Comparison of ENCODE assay signal across 24 cellular contexts in the genomic region with DNA sequence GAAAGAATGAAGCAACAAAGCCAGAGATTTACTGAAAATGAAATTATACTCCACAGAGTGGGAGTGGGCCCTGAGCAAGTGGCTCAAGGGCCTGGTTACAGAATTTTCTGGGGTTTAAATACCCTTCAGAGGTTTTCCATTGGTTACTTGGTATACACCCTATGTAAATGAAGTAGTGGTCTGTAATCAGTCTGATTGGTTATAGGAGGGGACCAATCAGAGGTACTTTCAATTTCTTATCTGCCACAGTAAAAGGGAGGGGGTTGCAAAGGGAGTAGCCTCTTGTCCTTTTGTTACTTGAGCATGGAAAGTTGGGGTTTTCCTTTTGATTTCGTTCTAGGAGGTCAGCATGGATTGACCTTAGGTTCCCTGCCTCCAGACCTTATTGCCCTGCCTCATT.
A peak's percentile ranks its signal among the peaks of the same experiment; 100 is the strongest.
DNase-seq lines count a peak whose midpoint lies in the region; ATAC-seq and TF ChIP-seq lines count a peak whose summit lies in the region.
"Had no signal": no experiment of that assay in that cellular context is flagged by ENCODE, and none has a peak within 500 bp of the region (broad histone marks: within the 10 kb centered on the region; RNA-seq: fewer than 3 reads in every experiment).

No MANE protein-coding gene starts in this region.

- peaks cover 41% of the 10 kb centered on the region for H3K4me1 Mint-ChIP-seq in activated naive CD4-positive, alpha-beta T cell treated with anti-CD3 and anti-CD28 coated beads, Interleukin-2, amount 50 U/mL, for 24 hours
- H3K4me1 Mint-ChIP-seq in WTC11 = no peaks in the 10 kb centered on the region
- H3K4me1 Mint-ChIP-seq in naive thymus-derived CD8-positive, alpha-beta T cell = peaks cover 3 to 38% (median 28%) of the 10 kb centered on the region in 4 donors

- WGBS in IMR-90 (ENCODE audit: extremely low coverage in 2 of 2, insufficient read length in 1 of 2), 2 experiments = no CpG with 5 or more reads among the region's 1 CpG

- no peak overlapping the region for H4K8ac ChIP-seq in IMR-90 (ENCODE audit: low read depth in 2 of 2, low read length in 2 of 2)

- H3K9me3 Mint-ChIP-seq in activated naive CD4-positive, alpha-beta T cell treated with anti-CD3 and anti-CD28 coated beads, Interleukin-2, amount 50 U/mL, for 24 hours = no peaks in the 10 kb centered on the region
- no peaks in the 10 kb centered on the region for H3K9me3 Mint-ChIP-seq in WTC11
- H3K9me3 Mint-ChIP-seq in naive thymus-derived CD8-positive, alpha-beta T cell = no peaks in the 10 kb centered on the region
- H3K9me3 Mint-ChIP-seq: activated T-helper 2 cell treated with anti-CD3 and anti-CD28 coated beads, Interferon-gamma antibody, Interleukin-2, Interleukin-4, amounts not matched to agents 10 μg/mL and 5 μg/mL and 100 μg/mL, durations not matched to agents 14 hours and 24 hours and 36 hours; HFFc6; neural crest cell; T-cell had no signal

- no peak overlapping the region for H3K56ac ChIP-seq in IMR-90 (ENCODE audit: extremely low read depth, insufficient read depth, low read length)

- H3K9ac ChIP-seq in IMR-90 (ENCODE audit: low read depth, low read length) = no peak overlapping the region
- H3K9ac ChIP-seq: GM23248, KMS-11 had no signal

- no peaks in the 10 kb centered on the region for H4K20me1 ChIP-seq in IMR-90 (ENCODE audit: insufficient read depth, low read length)

- no peak overlapping the region for H2AK9ac ChIP-seq in IMR-90 (replicated peaks; ENCODE audit: low read depth, low read length, poor library complexity)

- H2BK20ac ChIP-seq in IMR-90 (ENCODE audit: low read depth, low read length) = no peak overlapping the region

- intact Hi-C loops in IMR-90 (cut with micrococcal nuclease) = loop anchor here (5.0 kb wide), 1 partner anchor 49 kb away; no protein-coding TSS in a partner anchor

- TF ChIP-seq CTCF in IMR-90 (conservative IDR thresholded peaks at IDR 0.05; ENCODE audit: low read depth, low read length) (no peak), WTC11 (IDR thresholded peaks at IDR 0.05) (no peak)

- H3K9me1 ChIP-seq in IMR-90 (ENCODE audit: insufficient read depth, low read length) = no peaks in the 10 kb centered on the region

- ATAC-seq in IMR-90 (ENCODE audit: low read depth) (no peak), WTC11 (peak; percentile 70), HG03469 (IDR thresholded peaks at IDR 0.05; ENCODE audit: unreplicated experiment) (no peak), HG03175 (IDR thresholded peaks at IDR 0.05; ENCODE audit: unreplicated experiment) (no peak)
- ATAC-seq in naive thymus-derived CD8-positive, alpha-beta T cell = peak; percentile 52 to 74
- ATAC-seq: left lobe of liver had no signal

- no peak overlapping the region for H3K4me3 Mint-ChIP-seq in activated naive CD4-positive, alpha-beta T cell treated with anti-CD3 and anti-CD28 coated beads, Interleukin-2, amount 50 U/mL, for 24 hours
- H3K4me3 Mint-ChIP-seq in WTC11 = no peak overlapping the region
- no peak overlapping the region for H3K4me3 Mint-ChIP-seq in naive thymus-derived CD8-positive, alpha-beta T cell
- H3K4me3 Mint-ChIP-seq: HFFc6, neural crest cell, T-cell had no signal

- no peak overlapping the region for H4K5ac ChIP-seq in IMR-90 (ENCODE audit: low read depth, low read length)

- BruUV-seq in IMR-90 (replicated peaks; lab: Mats Ljungman, UMichigan) = TSS peak; percentile 42

- DNase-seq in activated naive CD4-positive, alpha-beta T cell treated with Interleukin-2 at 50 U/mL for 16 hours = no peak
- DNase-seq in IMR-90 (no peak), WTC11 (ENCODE audit: low spot score) (no peak), NCI-H2081 (lab: John Stamatoyannopoulos, UW) (no peak)
- DNase-seq in naive thymus-derived CD8-positive, alpha-beta T cell = peak in 1 of 10 donors; percentile 17
- DNase-seq: activated CD4-positive, alpha-beta T cell treated with anti-CD3 and anti-CD28 coated beads, Interleukin-2, amount 50 U/mL, for 4 hours; activated CD4-positive, CD25-positive, alpha-beta regulatory T cell; caudate nucleus; GM23248; HFFc6; NCI-H1436; NCI-H446 treated with DMSO at 0.1 percent for 48 hours; NCI-H774; ovary; stimulated activated CD4-positive, alpha-beta T cell treated with anti-CD3 and anti-CD28 coated beads, Interleukin-4, amount 100 ng/mL, for 24 hours; T-cell; upper lobe of left lung had no signal

- no peaks in the 10 kb centered on the region for H3K27me3 Mint-ChIP-seq in activated naive CD4-positive, alpha-beta T cell treated with anti-CD3 and anti-CD28 coated beads, Interleukin-2, amount 50 U/mL, for 24 hours
- no peaks in the 10 kb centered on the region for H3K27me3 Mint-ChIP-seq in WTC11 (ENCODE audit: low read depth)
- no peaks in the 10 kb centered on the region for H3K27me3 Mint-ChIP-seq in naive thymus-derived CD8-positive, alpha-beta T cell
- H3K27me3 Mint-ChIP-seq: T-cell had no signal

- H3K23ac ChIP-seq in IMR-90 (ENCODE audit: low read depth, low read length) = no peak overlapping the region

- H2BK120ac ChIP-seq in IMR-90 (ENCODE audit: low read depth, low read length) = no peak overlapping the region

- TF ChIP-seq RAD21 in IMR-90 (IDR thresholded peaks at IDR 0.05; ENCODE audit: low read length) = no peak

- TF ChIP-seq POLR2A in IMR-90 (IDR thresholded peaks at IDR 0.05; ENCODE audit: low read depth, low read length) = no peak

- no peaks in the 10 kb centered on the region for H3K27me3 ChIP-seq in IMR-90 (ENCODE audit: control insufficient read depth, insufficient read depth, low read length)
- H3K27me3 ChIP-seq: ovary, upper lobe of left lung had no signal

- H2AK5ac ChIP-seq in IMR-90 (ENCODE audit: low read depth, low read length) = no peak overlapping the region

- in situ Hi-C loops in IMR-90 (cut with MboI; ENCODE audit: low sequenced_read_pairs) = no loop called here

- H3K27ac Mint-ChIP-seq in activated naive CD4-positive, alpha-beta T cell treated with anti-CD3 and anti-CD28 coated beads, Interleukin-2, amount 50 U/mL, for 24 hours = peak overlapping the region; percentile 92
- no peak overlapping the region for H3K27ac Mint-ChIP-seq in WTC11
- peak overlapping the region in 8 of 10 donors; percentile 19 to 87 (median 76) for H3K27ac Mint-ChIP-seq in naive thymus-derived CD8-positive, alpha-beta T cell
- H3K27ac Mint-ChIP-seq: activated T-helper 2 cell treated with anti-CD3 and anti-CD28 coated beads, Interferon-gamma antibody, Interleukin-2, Interleukin-4, amounts not matched to agents 10 μg/mL and 5 μg/mL and 100 μg/mL, durations not matched to agents 14 hours and 24 hours and 36 hours; HFFc6 had no signal

- dilution Hi-C loops in IMR-90 (cut with HindIII; ENCODE audit: low sequenced_read_pairs, unreplicated experiment) = no loop called here

- no peak overlapping the region for H3K18ac ChIP-seq in IMR-90 (ENCODE audit: low read depth, low read length)

- H3K9me3 ChIP-seq in IMR-90 (ENCODE audit: control insufficient read depth, insufficient read depth, low read length) = no peaks in the 10 kb centered on the region
- H3K9me3 ChIP-seq: ovary, upper lobe of left lung had no signal

- no peaks in the 10 kb centered on the region for H3K4me1 ChIP-seq in IMR-90 (ENCODE audit: control insufficient read depth, insufficient read depth, low read length)
- H3K4me1 ChIP-seq: upper lobe of left lung had no signal

- no peak overlapping the region for H3K4me3 ChIP-seq in IMR-90 (ENCODE audit: insufficient read depth, low read depth, low read length)
- H3K4me3 ChIP-seq: GM23248, ovary, upper lobe of left lung had no signal

- H4K91ac ChIP-seq in IMR-90 (ENCODE audit: insufficient read depth, low read depth, low read length) = no peak overlapping the region

- peaks cover 20% of the 10 kb centered on the region for H3K36me3 Mint-ChIP-seq in activated naive CD4-positive, alpha-beta T cell treated with anti-CD3 and anti-CD28 coated beads, Interleukin-2, amount 50 U/mL, for 24 hours
- H3K36me3 Mint-ChIP-seq in WTC11 = peaks cover 52% of the 10 kb centered on the region
- peaks cover 5 to 86% (median 39%) of the 10 kb centered on the region in 3 donors for H3K36me3 Mint-ChIP-seq in naive thymus-derived CD8-positive, alpha-beta T cell

- CTCF ChIA-PET in IMR-90 (lab: Yijun Ruan, JAX) = no interaction called here
- CTCF ChIA-PET in WTC11 (lab: Charles Lee) = no interaction called here

- H3K36me3 ChIP-seq in IMR-90 (ENCODE audit: control insufficient read depth, insufficient read depth, low read length) = peaks cover 24% of the 10 kb centered on the region
- H3K36me3 ChIP-seq: ovary had no signal

- no peak overlapping the region for H2AFZ ChIP-seq in IMR-90 (replicated peaks; ENCODE audit: low read length, poor library complexity)
- H2AFZ ChIP-seq: GM23248 had no signal

- no peak overlapping the region for H3K4me2 ChIP-seq in IMR-90 (ENCODE audit: low read depth, low read length)
- H3K4me2 ChIP-seq: KMS-11 had no signal

- H2BK5ac ChIP-seq in IMR-90 (ENCODE audit: low read depth, low read length, poor library complexity, severe bottlenecking) = no peak overlapping the region

- no peak overlapping the region for H3K27ac ChIP-seq in IMR-90 (ENCODE audit: insufficient read depth, low read length)
- H3K27ac ChIP-seq: GM23248, KMS-11, ovary, upper lobe of left lung had no signal

- H3K14ac ChIP-seq in IMR-90 (replicated peaks; ENCODE audit: low read depth, low read length) = no peak overlapping the region

- no peak overlapping the region for H3K4ac ChIP-seq in IMR-90 (ENCODE audit: low read depth, low read length)

- POLR2A ChIA-PET in IMR-90 (lab: Charles Lee; ENCODE audit: unreplicated experiment) = no interaction called here
- POLR2A ChIA-PET in WTC11 (lab: Charles Lee) = no interaction called here
- POLR2A ChIA-PET in naive thymus-derived CD8-positive, alpha-beta T cell (lab: Charles Lee) = interaction anchor here (1.1 to 1.5 kb wide), 2 partner anchors 9 to 63 kb away, joined by 5 to 7 read pairs; a partner anchor contains a TSS

- no peak overlapping the region for H2BK15ac ChIP-seq in IMR-90 (ENCODE audit: low read depth, low read length)

- H3K79me1 ChIP-seq in IMR-90 (ENCODE audit: low read depth in 1 of 2, low read length in 2 of 2) = no peaks in the 10 kb centered on the region

TF ChIP-seq in IMR-90, 13 proteins besides CTCF, POLR2A, EP300 and RAD21 (continues in another document):
- TF ChIP-seq RFX5 (IDR thresholded peaks at IDR 0.05; ENCODE audit: low read depth, low read length) (no peak), MAFK (IDR thresholded peaks at IDR 0.05; ENCODE audit: low read depth, low read length) (no peak), SMC3 (IDR thresholded peaks at IDR 0.05; ENCODE audit: low read depth, low read length) (no peak), NFE2L2 (IDR thresholded peaks at IDR 0.05; ENCODE audit: low read depth, low read length) (no peak), CEBPB (IDR thresholded peaks at IDR 0.05; ENCODE audit: low read depth, low read length) (no peak), CHD1 (IDR thresholded peaks at IDR 0.05; ENCODE audit: low read depth, low read length) (no peak)

TF ChIP-seq in WTC11, 78 proteins besides CTCF, POLR2A, EP300 and RAD21 (continues in another document):
- no peak for TF ChIP-seq ZNF138 (CRISPR knock-in tag; conservative IDR thresholded peaks at IDR 0.05)
- TF ChIP-seq, protein P1, sequence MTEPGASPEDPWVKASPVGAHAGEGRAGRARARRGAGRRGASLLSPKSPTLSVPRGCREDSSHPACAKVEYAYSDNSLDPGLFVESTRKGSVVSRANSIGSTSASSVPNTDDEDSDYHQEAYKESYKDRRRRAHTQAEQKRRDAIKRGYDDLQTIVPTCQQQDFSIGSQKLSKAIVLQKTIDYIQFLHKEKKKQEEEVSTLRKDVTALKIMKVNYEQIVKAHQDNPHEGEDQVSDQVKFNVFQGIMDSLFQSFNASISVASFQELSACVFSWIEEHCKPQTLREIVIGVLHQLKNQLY (CRISPR knock-in tag; IDR thresholded peaks at IDR 0.05) = no peak

Comparison
In these comparisons a context has a peak if more than half of its experiments do, and no peak if none do; other contexts are left out.
1. ATAC-seq: peak in WTC11 (single experiment) and naive thymus-derived CD8-positive, alpha-beta T cell (2 of 2); none in IMR-90 (single experiment), HG03469 (single experiment) and HG03175 (single experiment).